Comparison of ENCODE assay signal across 1 cellular context in genomic region chr1:10032590-10033358, GRCh38.
TF ChIP-seq lines count a peak whose summit lies in the region.

Gene UBE4B (plus strand): TSS chr1:10032958. CDS start chr1:10033671, 713 bp downstream.

TF ChIP-seq in HepG2, 621 proteins besides CTCF, POLR2A, EP300 and RAD21 (continued from another document and continues in another):
- TF ChIP-seq, protein P1, sequence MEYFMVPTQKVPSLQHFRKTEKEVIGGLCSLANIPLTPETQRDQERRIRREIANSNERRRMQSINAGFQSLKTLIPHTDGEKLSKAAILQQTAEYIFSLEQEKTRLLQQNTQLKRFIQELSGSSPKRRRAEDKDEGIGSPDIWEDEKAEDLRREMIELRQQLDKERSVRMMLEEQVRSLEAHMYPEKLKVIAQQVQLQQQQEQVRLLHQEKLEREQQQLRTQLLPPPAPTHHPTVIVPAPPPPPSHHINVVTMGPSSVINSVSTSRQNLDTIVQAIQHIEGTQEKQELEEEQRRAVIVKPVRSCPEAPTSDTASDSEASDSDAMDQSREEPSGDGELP (IDR thresholded peaks at IDR 0.05; ENCODE audit: borderline replicate concordance, low read depth): no peak
- TF ChIP-seq ZNF792 (CRISPR knock-in tag; IDR thresholded peaks at IDR 0.05): 0 out of 2 replicates have a peak, but pooled peaks have one; percentile 25
- TF ChIP-seq ZFYVE20 (CRISPR knock-in tag; IDR thresholded peaks at IDR 0.05; ENCODE audit: borderline replicate concordance, low read depth): no peak
- TF ChIP-seq ZNF660 (CRISPR knock-in tag; IDR thresholded peaks at IDR 0.05; ENCODE audit: borderline replicate concordance, low read depth): no peak
- peak; percentile 57; the same call in 1 of the 2 replicates for TF ChIP-seq MEIS1 (CRISPR knock-in tag; IDR thresholded peaks at IDR 0.05; ENCODE audit: borderline replicate concordance)
- no peak for TF ChIP-seq NFE2 (CRISPR knock-in tag; IDR thresholded peaks at IDR 0.05)
- peak; percentile 81; the same call in 1 of the 2 replicates for TF ChIP-seq GTF2F1 (IDR thresholded peaks at IDR 0.05; ENCODE audit: low read length)
- no peak for TF ChIP-seq ZBTB46 (CRISPR knock-in tag; IDR thresholded peaks at IDR 0.05; ENCODE audit: borderline replicate concordance)
- no peak for TF ChIP-seq CBX2 (IDR thresholded peaks at IDR 0.05; ENCODE audit: low read depth, low read length)
- TF ChIP-seq CBX2 (CRISPR knock-in tag; IDR thresholded peaks at IDR 0.05; ENCODE audit: low read depth): no peak; the same call in 1 of the 2 replicates
- TF ChIP-seq ZNF281 (CRISPR knock-in tag; IDR thresholded peaks at IDR 0.05; ENCODE audit: borderline replicate concordance): peak; percentile 23; the same call in 1 of the 2 replicates
- TF ChIP-seq ZNF589 (CRISPR knock-in tag; conservative IDR thresholded peaks at IDR 0.05): no peak
- TF ChIP-seq IKZF1 (IDR thresholded peaks at IDR 0.05): no peak
- no peak for TF ChIP-seq TCF12 (IDR thresholded peaks at IDR 0.05)
- 0 out of 2 replicates have a peak, but pooled peaks have one; percentile 37 for TF ChIP-seq TCF12 (CRISPR knock-in tag; IDR thresholded peaks at IDR 0.05)
- TF ChIP-seq ZNF143 (CRISPR knock-in tag; IDR thresholded peaks at IDR 0.05): 0 out of 2 replicates have a peak, but pooled peaks have one; percentile 16
- no peak for TF ChIP-seq GPN1 (CRISPR knock-in tag; IDR thresholded peaks at IDR 0.05; ENCODE audit: borderline replicate concordance)
- no peak for TF ChIP-seq RBM22 (optimal IDR thresholded peaks at IDR 0.05; ENCODE audit: low read length)
- 0 out of 2 replicates have a peak, but pooled peaks have one; percentile 12 for TF ChIP-seq ZNF124 (CRISPR knock-in tag; IDR thresholded peaks at IDR 0.05)
- peak; percentile 63; the same call in 1 of the 2 replicates for TF ChIP-seq RFXAP (CRISPR knock-in tag; IDR thresholded peaks at IDR 0.05; ENCODE audit: borderline replicate concordance)
- TF ChIP-seq ZBTB10 (CRISPR knock-in tag; IDR thresholded peaks at IDR 0.05; ENCODE audit: borderline replicate concordance): no peak
- no peak for TF ChIP-seq SNAI1 (CRISPR knock-in tag; IDR thresholded peaks at IDR 0.05; ENCODE audit: borderline replicate concordance)
- TF ChIP-seq WIZ (CRISPR knock-in tag; IDR thresholded peaks at IDR 0.05): 0 out of 2 replicates have a peak, but pooled peaks have one; percentile 19
- TF ChIP-seq MXD4 (CRISPR knock-in tag; IDR thresholded peaks at IDR 0.05): 0 out of 2 replicates have a peak, but pooled peaks have one; percentile 34
- TF ChIP-seq DZIP1 (CRISPR knock-in tag; IDR thresholded peaks at IDR 0.05): 0 out of 2 replicates have a peak, but pooled peaks have one; percentile 49
- peak; percentile 67 for TF ChIP-seq ARID4A (CRISPR knock-in tag; IDR thresholded peaks at IDR 0.05; ENCODE audit: borderline replicate concordance)
- no peak for TF ChIP-seq ATM (IDR thresholded peaks at IDR 0.05; ENCODE audit: borderline replicate concordance)
- 0 out of 2 replicates have a peak, but pooled peaks have one; percentile 44 for TF ChIP-seq MXD1 (CRISPR knock-in tag; IDR thresholded peaks at IDR 0.05)
- TF ChIP-seq, protein P2, sequence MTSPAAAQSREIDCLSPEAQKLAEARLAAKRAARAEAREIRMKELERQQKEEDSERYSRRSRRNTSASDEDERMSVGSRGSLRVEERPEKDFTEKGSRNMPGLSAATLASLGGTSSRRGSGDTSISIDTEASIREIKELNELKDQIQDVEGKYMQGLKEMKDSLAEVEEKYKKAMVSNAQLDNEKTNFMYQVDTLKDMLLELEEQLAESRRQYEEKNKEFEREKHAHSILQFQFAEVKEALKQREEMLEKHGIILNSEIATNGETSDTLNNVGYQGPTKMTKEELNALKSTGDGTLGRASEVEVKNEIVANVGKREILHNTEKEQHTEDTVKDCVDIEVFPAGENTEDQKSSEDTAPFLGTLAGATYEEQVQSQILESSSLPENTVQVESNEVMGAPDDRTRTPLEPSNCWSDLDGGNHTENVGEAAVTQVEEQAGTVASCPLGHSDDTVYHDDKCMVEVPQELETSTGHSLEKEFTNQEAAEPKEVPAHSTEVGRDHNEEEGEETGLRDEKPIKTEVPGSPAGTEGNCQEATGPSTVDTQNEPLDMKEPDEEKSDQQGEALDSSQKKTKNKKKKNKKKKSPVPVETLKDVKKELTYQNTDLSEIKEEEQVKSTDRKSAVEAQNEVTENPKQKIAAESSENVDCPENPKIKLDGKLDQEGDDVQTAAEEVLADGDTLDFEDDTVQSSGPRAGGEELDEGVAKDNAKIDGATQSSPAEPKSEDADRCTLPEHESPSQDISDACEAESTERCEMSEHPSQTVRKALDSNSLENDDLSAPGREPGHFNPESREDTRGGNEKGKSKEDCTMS (CRISPR knock-in tag; conservative IDR thresholded peaks at IDR 0.05): no peak
- TF ChIP-seq HNRNPK (IDR thresholded peaks at IDR 0.05; ENCODE audit: low read depth, low read length, poor library complexity, severe bottlenecking): peak; percentile 87
- no peak for TF ChIP-seq MLX (CRISPR knock-in tag; IDR thresholded peaks at IDR 0.05)
- no peak for TF ChIP-seq NCOA5 (CRISPR knock-in tag; IDR thresholded peaks at IDR 0.05)
- no peak for TF ChIP-seq HOXA7 (CRISPR knock-in tag; IDR thresholded peaks at IDR 0.05)
- no peak for TF ChIP-seq ZKSCAN8 (CRISPR knock-in tag; IDR thresholded peaks at IDR 0.05; ENCODE audit: borderline replicate concordance)
